In genomic region chr20:52103911-52104545, GRCh38 we compare ENCODE assay signal across 8 cellular contexts.
DNase-seq lines count a peak whose midpoint lies in the region; ATAC-seq, FAIRE-seq and TF ChIP-seq lines count a peak whose summit lies in the region.

No MANE protein-coding gene starts in this region.

- DNase-seq in AG04450 (ENCODE audit: low read depth, low spot score) (no peak), HK-2 (ENCODE audit: unreplicated experiment) (peak; percentile 47), adipocyte (ENCODE audit: low read depth) (peak; percentile 50), kidney (no peak), vagina (ENCODE audit: extremely low spot score in 2 of 2) (no peak), D721Med (ENCODE audit: insufficient read length, low spot score) (no peak), midbrain (lab: John Stamatoyannopoulos, UW) (no peak)

- H3K27me3 ChIP-seq in AG04450 (ENCODE audit: control insufficient read depth, insufficient read depth, low read length), result peaks cover 5% of the 10 kb centered on the region
- peaks cover 33% of the 10 kb centered on the region for H3K27me3 ChIP-seq in adipocyte (replicated peaks; ENCODE audit: control insufficient read depth, insufficient read depth, low read length)
- peaks cover 6% of the 10 kb centered on the region for H3K27me3 ChIP-seq in vagina

- POLR2A ChIA-PET in AG04450 (lab: Yijun Ruan, JAX), result interaction anchor here (0.6 to 0.8 kb wide), 3 partner anchors 47 to 372 kb away, joined by 3 to 5 read pairs (median 3); no protein-coding TSS in a partner anchor

- no peak for ATAC-seq in GM21447 (IDR thresholded peaks at IDR 0.05; ENCODE audit: unreplicated experiment)

- H3K27ac ChIP-seq in AG04450 (ENCODE audit: low read depth, low read length), result peak overlapping the region; percentile 82
- H3K27ac ChIP-seq in kidney (ENCODE audit: low read depth in 2 of 2, low read length in 2 of 2), result no peak overlapping the region
- H3K27ac ChIP-seq in vagina, result no peak overlapping the region

- H3K9ac ChIP-seq in adipocyte (ENCODE audit: low read length) (no peak overlapping the region), kidney (ENCODE audit: low read length in 2 of 2) (no peak overlapping the region)

- FAIRE-seq in kidney (lab: Jason Lieb, UNC) (no peak), D721Med (lab: Jason Lieb, UNC) (no peak)

- no peaks in the 10 kb centered on the region for H3K36me3 ChIP-seq in adipocyte (ENCODE audit: control insufficient read depth, insufficient read depth, low read length, severe bottlenecking)
- H3K36me3 ChIP-seq in kidney (ENCODE audit: control insufficient read depth in 1 of 2, insufficient read depth in 2 of 2, low read length in 2 of 2), result no peaks in the 10 kb centered on the region
- H3K36me3 ChIP-seq in vagina, result no peaks in the 10 kb centered on the region

- intact Hi-C loops in kidney (cut with DNase I) (no loop called here), vagina (cut with DNase I) (no loop called here)

- peak overlapping the region; percentile 77 for H3K4me3 ChIP-seq in AG04450 (ENCODE audit: low read depth, low read length)
- H3K4me3 ChIP-seq in adipocyte (ENCODE audit: low read length), result peak overlapping the region; percentile 70
- H3K4me3 ChIP-seq in kidney (ENCODE audit: low read length in 2 of 2), result peak overlapping the region; percentile 8 to 60
- H3K4me3 ChIP-seq in vagina, result peak overlapping the region; percentile 31 to 43

- TF ChIP-seq CTCF in AG04450 (IDR thresholded peaks at IDR 0.05; ENCODE audit: low read depth, low read length) (no peak), kidney (IDR thresholded peaks at IDR 0.05; ENCODE audit: borderline replicate concordance, extremely low read depth, insufficient read depth) (no peak), vagina (IDR thresholded peaks at IDR 0.05) (no peak), D721Med (IDR thresholded peaks at IDR 0.05; ENCODE audit: insufficient read depth, missing control alignments) (no peak)

- peaks cover 18% of the 10 kb centered on the region for H3K4me1 ChIP-seq in adipocyte (ENCODE audit: control insufficient read depth, insufficient read depth, low read length)
- H3K4me1 ChIP-seq in kidney (ENCODE audit: control insufficient read depth in 1 of 2, insufficient read depth in 1 of 2, low read depth in 1 of 2, low read length in 2 of 2), result peaks cover 0 to 5% of the 10 kb centered on the region in 2 donors
- peaks cover 26% of the 10 kb centered on the region for H3K4me1 ChIP-seq in vagina

- CTCF ChIA-PET in AG04450 (lab: Charles Lee), result interaction anchor here (0.9 to 2.7 kb wide), 4 partner anchors 21 to 403 kb away, joined by 3 to 9 read pairs (median 3); no protein-coding TSS in a partner anchor

- peaks cover 2% of the 10 kb centered on the region; the same call in 1 of the 2 replicates for H3K9me3 ChIP-seq in AG04450 (ENCODE audit: control insufficient read depth, insufficient read depth, low read length)
- H3K9me3 ChIP-seq in adipocyte (ENCODE audit: control insufficient read depth, low read length), result no peaks in the 10 kb centered on the region
- H3K9me3 ChIP-seq in kidney (ENCODE audit: control insufficient read depth in 1 of 2, low read length in 2 of 2), result no peaks in the 10 kb centered on the region
- no peaks in the 10 kb centered on the region for H3K9me3 ChIP-seq in vagina

- TF ChIP-seq POLR2A in vagina (IDR thresholded peaks at IDR 0.05), result no peak

Comparison
In these comparisons a context has a peak if more than half of its experiments do, and no peak if none do; other contexts are left out.
1. DNase-seq: peak in HK-2 (single experiment) and adipocyte (single experiment); none in AG04450 (single experiment), kidney (single experiment), vagina (0 of 2), D721Med (single experiment) and midbrain (single experiment).
2. Peak in every context shown above with its lines, with median percentiles within 50 percentile points of each other: H3K4me3 ChIP-seq.